In genomic region chr2:22360735-22361374, GRCh38 we compare ENCODE assay signal across 20 cellular contexts.
DNase-seq lines count a peak whose midpoint lies in the region; ATAC-seq, FAIRE-seq and TF ChIP-seq lines count a peak whose summit lies in the region.
"Had no signal": no experiment of that assay in that cellular context is flagged by ENCODE, and none has a peak within 500 bp of the region (broad histone marks: within the 10 kb centered on the region; RNA-seq: fewer than 3 reads in every experiment).

No MANE protein-coding gene starts in this region.

- TF ChIP-seq RAD21 in H1 (IDR thresholded peaks at IDR 0.05 in 1 of 2, conservative IDR thresholded peaks at IDR 0.05 in 1 of 2; ENCODE audit: low read depth in 2 of 2, low read length in 2 of 2), result no peak

- H2AK5ac ChIP-seq in H1 (ENCODE audit: low read depth, low read length), result no peak overlapping the region

- peak; percentile 11 for DNase-seq in M059J (ENCODE audit: low read depth)
- DNase-seq in H1 (ENCODE audit: low read depth in 1 of 2, low spot score in 2 of 2), result no peak
- DNase-seq in kidney glomerular epithelial cell (lab: John Stamatoyannopoulos, UW), result peak; percentile 30
- DNase-seq in upper lobe of right lung, result no peak
- no peak for DNase-seq in NCI-H128 (lab: John Stamatoyannopoulos, UW; ENCODE audit: unreplicated experiment)
- DNase-seq: Calu3; CD4-positive, alpha-beta memory T cell; DMS79 treated with DMSO at 0.1 percent for 48 hours; HFFc6; MG63; NCI-H1092; NCI-H2081 treated with DMSO at 0.1 percent for 48 hours; NCI-H2227 treated with DMSO at 0.1 percent for 48 hours; NCI-H524; Right ventricle myocardium superior had no signal

- H2AFZ ChIP-seq in H1 (ENCODE audit: low read length), result 0 out of 2 replicates have a peak overlapping the region, but pooled peaks have one; percentile 2

- no peak overlapping the region for H3K9ac ChIP-seq in H1 (replicated peaks in 1 of 4; ENCODE audit: extremely low read depth in 1 of 4, low read depth in 3 of 4, low read length in 3 of 4)
- H3K9ac ChIP-seq: KMS-11 had no signal

- FAIRE-seq in H1 (lab: Jason Lieb, UNC), result no peak

- H2BK5ac ChIP-seq in H1 (ENCODE audit: low read depth, low read length), result no peak overlapping the region

- no peak overlapping the region for H4K91ac ChIP-seq in H1 (replicated peaks; ENCODE audit: insufficient read length, low read length)

- no peaks in the 10 kb centered on the region for H3K36me3 ChIP-seq in H1 (ENCODE audit: control insufficient read depth in 2 of 4, insufficient read depth in 4 of 4, low read length in 3 of 4)
- H3K36me3 ChIP-seq in upper lobe of right lung, result no peaks in the 10 kb centered on the region
- H3K36me3 ChIP-seq: MG63 had no signal

- intact Hi-C loops in upper lobe of right lung (cut with DNase I), result no loop called here

- H2BK15ac ChIP-seq in H1 (ENCODE audit: low read length), result no peak overlapping the region

- no peak for TF ChIP-seq EP300 in H1 (IDR thresholded peaks at IDR 0.05; ENCODE audit: borderline replicate concordance in 1 of 2, low read depth in 2 of 2, low read length in 2 of 2)

- H3K4ac ChIP-seq in H1 (replicated peaks; ENCODE audit: insufficient read length, low read depth, low read length), result no peak overlapping the region

- ATAC-seq in upper lobe of right lung (peak; percentile 76), GM21381 (IDR thresholded peaks at IDR 0.05; ENCODE audit: unreplicated experiment) (no peak), GM18502 (IDR thresholded peaks at IDR 0.05; ENCODE audit: poor library complexity, unreplicated experiment) (no peak)
- ATAC-seq: Panc1 had no signal

- H3K27me3 ChIP-seq in H1 (replicated peaks in 1 of 4; ENCODE audit: control insufficient read depth in 3 of 4, extremely low read depth in 1 of 4, insufficient read depth in 3 of 4, low read length in 3 of 4) (peaks cover 0 to 1% (median 0%) of the 10 kb centered on the region in 4 experiments; a peak in 1 of 7 replicates), upper lobe of right lung (no peaks in the 10 kb centered on the region)

- H2BK12ac ChIP-seq in H1 (ENCODE audit: low read depth, low read length), result no peak overlapping the region

- H3K56ac ChIP-seq in H1 (replicated peaks; ENCODE audit: insufficient read length, low read depth, low read length), result no peak overlapping the region

- H3K4me2 ChIP-seq in H1 (ENCODE audit: insufficient read depth in 1 of 2, low read depth in 2 of 2, low read length in 2 of 2), result no peak overlapping the region
- H3K4me2 ChIP-seq: KMS-11 had no signal

- no peaks in the 10 kb centered on the region for H4K20me1 ChIP-seq in H1 (replicated peaks in 1 of 2; ENCODE audit: control insufficient read depth in 1 of 2, insufficient read depth in 2 of 2, low read length in 2 of 2)

- CTCF ChIA-PET in H1 (lab: Charles Lee; ENCODE audit: partially characterized antibody), result interaction anchor here (1.0 kb wide), 1 partner anchor 14 kb away, joined by 4 read pairs; no protein-coding TSS in a partner anchor

- no peak overlapping the region for H3K14ac ChIP-seq in H1 (ENCODE audit: insufficient read length)

- H4K8ac ChIP-seq in H1 (ENCODE audit: extremely low read depth, insufficient read depth, low read length), result no peak overlapping the region

- H4K5ac ChIP-seq in H1 (ENCODE audit: insufficient read length, low read depth, low read length), result no peak overlapping the region

- no peak overlapping the region for H3K18ac ChIP-seq in H1 (ENCODE audit: extremely low read depth, low read length)

- no peak overlapping the region for H3K27ac ChIP-seq in H1 (ENCODE audit: low read depth, low read length)
- no peak overlapping the region for H3K27ac ChIP-seq in upper lobe of right lung
- H3K27ac ChIP-seq: KMS-11, SK-N-MC had no signal

- WGBS in H1 (ENCODE audit: extremely low coverage in 1 of 2, insufficient coverage in 1 of 2, insufficient read length in 1 of 2, insufficient replicate concordance in 2 of 2, low coverage in 1 of 2, low lambda C conversion rate in 2 of 2, missing lambda C conversion rate in 1 of 2), 2 experiments, result 66% methylated on average over 4 of the region's 4 CpGs; no CpG with 5 or more reads in 1 of the 2 experiments

- H2BK120ac ChIP-seq in H1 (replicated peaks; ENCODE audit: low read depth, low read length), result no peak overlapping the region

- H3K4me1 ChIP-seq in H1 (replicated peaks in 1 of 4; ENCODE audit: control insufficient read depth in 3 of 4, insufficient read depth in 4 of 4, low read length in 3 of 4), result peaks cover 0 to 4% (median 0%) of the 10 kb centered on the region in 4 experiments; a peak in 1 of 7 replicates
- no peaks in the 10 kb centered on the region for H3K4me1 ChIP-seq in upper lobe of right lung

- no peaks in the 10 kb centered on the region for H3K79me2 ChIP-seq in H1 (ENCODE audit: control insufficient read depth in 1 of 2, insufficient read depth in 2 of 2, low read length in 2 of 2)

- TF ChIP-seq CTCF in H1 (IDR thresholded peaks at IDR 0.05; ENCODE audit: control extremely low read depth in 1 of 3, insufficient read depth in 1 of 3, low read depth in 1 of 3, low read length in 3 of 3) (no peak), upper lobe of right lung (IDR thresholded peaks at IDR 0.05) (no peak)

- no peak overlapping the region for H3K4me3 ChIP-seq in H1 (ENCODE audit: extremely low read depth in 1 of 4, insufficient read depth in 2 of 4, low read depth in 3 of 4, low read length in 4 of 4)
- H3K4me3 ChIP-seq in upper lobe of right lung, result no peak overlapping the region
- H3K4me3 ChIP-seq: MG63, SK-N-MC had no signal

- no peaks in the 10 kb centered on the region for H3K79me1 ChIP-seq in H1 (ENCODE audit: low read depth, low read length)

- H3K9me3 ChIP-seq in H1 (ENCODE audit: insufficient read depth in 2 of 2, low read depth in 1 of 2, low read length in 1 of 2) (no peaks in the 10 kb centered on the region), upper lobe of right lung (no peaks in the 10 kb centered on the region)
- H3K9me3 ChIP-seq: MG63 had no signal

- no peaks in the 10 kb centered on the region for H3K23me2 ChIP-seq in H1 (ENCODE audit: low read depth, low read length)

- H3K23ac ChIP-seq in H1 (ENCODE audit: insufficient read length), result no peak overlapping the region

- POLR2A ChIA-PET in H1 (lab: Charles Lee; ENCODE audit: partially characterized antibody), result no interaction called here

- no peak for TF ChIP-seq POLR2A in H1 (IDR thresholded peaks at IDR 0.05; ENCODE audit: control extremely low read depth in 1 of 2, low read depth in 2 of 2, low read length in 2 of 2)

- H2BK20ac ChIP-seq in H1 (ENCODE audit: low read length), result no peak overlapping the region

TF ChIP-seq in H1, 55 proteins besides CTCF, POLR2A, EP300 and RAD21:
- TF ChIP-seq JUND (IDR thresholded peaks at IDR 0.05; ENCODE audit: low read length), result peak; percentile 43; the same call in 1 of the 2 replicates
- TF ChIP-seq FOSL1 (IDR thresholded peaks at IDR 0.05; ENCODE audit: insufficient read depth, low read depth, low read length), result no peak
TF ChIP-seq in H1: peak in this region for 1.

Comparison
In these comparisons a context has a peak if more than half of its experiments do, and no peak if none do; other contexts are left out.
1. DNase-seq: peak in M059J (single experiment) and kidney glomerular epithelial cell (single experiment); none in H1 (0 of 2), upper lobe of right lung (single experiment) and NCI-H128 (single experiment).